ENCODE assay signal across 1 cellular context in the genomic region with DNA sequence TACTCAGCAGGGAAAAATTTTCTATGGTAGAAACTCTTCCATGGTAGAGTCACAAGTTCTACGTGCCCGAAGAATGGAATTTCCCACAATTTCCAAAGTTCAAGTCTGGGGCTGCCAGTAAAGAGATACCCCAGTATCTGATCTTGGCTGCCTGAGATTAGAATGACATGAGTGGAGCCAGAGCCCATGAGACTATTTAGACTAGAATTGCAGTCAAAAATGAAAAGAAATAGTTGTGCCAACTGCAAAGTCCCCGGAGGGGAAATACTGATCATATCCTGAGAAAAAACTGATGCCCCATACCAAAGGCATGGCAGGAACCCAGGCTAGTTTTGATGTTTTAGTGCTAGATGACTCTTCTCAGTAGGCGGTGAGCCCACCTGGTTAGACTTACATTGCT.
TF ChIP-seq lines count a peak whose summit lies in the region.

No MANE protein-coding gene starts in this region.

TF ChIP-seq in K562, 482 proteins besides CTCF, POLR2A, EP300 and RAD21 (continued from another document):
- TF ChIP-seq, protein P1, sequence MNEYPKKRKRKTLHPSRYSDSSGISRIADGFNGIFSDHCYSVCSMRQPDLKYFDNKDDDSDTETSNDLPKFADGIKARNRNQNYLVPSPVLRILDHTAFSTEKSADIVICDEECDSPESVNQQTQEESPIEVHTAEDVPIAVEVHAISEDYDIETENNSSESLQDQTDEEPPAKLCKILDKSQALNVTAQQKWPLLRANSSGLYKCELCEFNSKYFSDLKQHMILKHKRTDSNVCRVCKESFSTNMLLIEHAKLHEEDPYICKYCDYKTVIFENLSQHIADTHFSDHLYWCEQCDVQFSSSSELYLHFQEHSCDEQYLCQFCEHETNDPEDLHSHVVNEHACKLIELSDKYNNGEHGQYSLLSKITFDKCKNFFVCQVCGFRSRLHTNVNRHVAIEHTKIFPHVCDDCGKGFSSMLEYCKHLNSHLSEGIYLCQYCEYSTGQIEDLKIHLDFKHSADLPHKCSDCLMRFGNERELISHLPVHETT (CRISPR knock-in tag; conservative IDR thresholded peaks at IDR 0.05 in 1 of 2, IDR thresholded peaks at IDR 0.05 in 1 of 2), result 0 out of 4 replicates have a peak, but pooled peaks of 1 of the 2 experiments have one; percentile 23
- TF ChIP-seq EGR1 (conservative IDR thresholded peaks at IDR 0.05) (no peak), ZNF717 (CRISPR knock-in tag; IDR thresholded peaks at IDR 0.05) (no peak), ZBED1 (IDR thresholded peaks at IDR 0.05) (no peak), HDAC6 (IDR thresholded peaks at IDR 0.05; ENCODE audit: low read depth, low read length) (no peak), ZNF561 (CRISPR knock-in tag; conservative IDR thresholded peaks at IDR 0.05) (no peak), NCOR1 (IDR thresholded peaks at IDR 0.05) (peak; percentile 47; the same call in 1 of the 2 replicates), ELK1 (CRISPR knock-in tag; IDR thresholded peaks at IDR 0.05) (no peak), KLF1 (tag; IDR thresholded peaks at IDR 0.05) (no peak), RBM22 (IDR thresholded peaks at IDR 0.05; ENCODE audit: low read depth, low read length, poor library complexity, severe bottlenecking) (no peak), BRD9 (IDR thresholded peaks at IDR 0.05; ENCODE audit: low read depth, partially characterized antibody) (no peak), SRF (CRISPR knock-in tag; IDR thresholded peaks at IDR 0.05) (no peak), ZNF239 (CRISPR knock-in tag; IDR thresholded peaks at IDR 0.05) (no peak), IRF2 (CRISPR knock-in tag; IDR thresholded peaks at IDR 0.05) (no peak), SRSF1 (IDR thresholded peaks at IDR 0.05; ENCODE audit: low read depth, low read length) (no peak), POLR3A (IDR thresholded peaks at IDR 0.05; ENCODE audit: borderline replicate concordance, extremely low read depth, insufficient read depth, insufficient read length) (no peak), HEY1 (CRISPR knock-in tag; IDR thresholded peaks at IDR 0.05; ENCODE audit: borderline replicate concordance) (no peak), E2F4 (CRISPR knock-in tag; IDR thresholded peaks at IDR 0.05; ENCODE audit: low read depth) (no peak), MAZ (CRISPR knock-in tag; conservative IDR thresholded peaks at IDR 0.05 in 1 of 2, IDR thresholded peaks at IDR 0.05 in 1 of 2) (no peak), KAT2B (IDR thresholded peaks at IDR 0.05; ENCODE audit: low read depth, low read length) (no peak), ZBTB17 (CRISPR knock-in tag; IDR thresholded peaks at IDR 0.05) (no peak), CREB5 (CRISPR knock-in tag; IDR thresholded peaks at IDR 0.05) (no peak), TRIM28 (IDR thresholded peaks at IDR 0.05) (no peak), POLR2AphosphoS5 (IDR thresholded peaks at IDR 0.05; ENCODE audit: control insufficient read depth, insufficient read depth, low read depth, low read length) (0 out of 2 replicates have a peak, but pooled peaks have one; percentile 28), PURB (CRISPR knock-in tag; IDR thresholded peaks at IDR 0.05; ENCODE audit: low read depth) (no peak), ZNF699 (CRISPR knock-in tag; IDR thresholded peaks at IDR 0.05; ENCODE audit: insufficient replicate concordance) (no peak), ARID1B (IDR thresholded peaks at IDR 0.05) (peak; percentile 79), SP1 (CRISPR knock-in tag; IDR thresholded peaks at IDR 0.05) (no peak), THRAP3 (IDR thresholded peaks at IDR 0.05; ENCODE audit: borderline replicate concordance) (no peak), HMG20A (CRISPR knock-in tag; conservative IDR thresholded peaks at IDR 0.05) (no peak), WHSC1 (IDR thresholded peaks at IDR 0.05; ENCODE audit: low read length) (no peak), RCOR1 (IDR thresholded peaks at IDR 0.05; ENCODE audit: borderline replicate concordance in 1 of 2, low read depth in 2 of 2, low read length in 2 of 2) (peak in 1 of 2 experiments; percentile 34; a peak in 1 of 4 replicates), PRDM10 (IDR thresholded peaks at IDR 0.05; ENCODE audit: partially characterized antibody) (peak; percentile 21), ETV6 (IDR thresholded peaks at IDR 0.05; ENCODE audit: borderline replicate concordance in 1 of 2, low read depth in 2 of 2, low read length in 1 of 2) (no peak), ETV6 (CRISPR knock-in tag; IDR thresholded peaks at IDR 0.05; ENCODE audit: borderline replicate concordance) (no peak)
- TF ChIP-seq, protein P2, sequence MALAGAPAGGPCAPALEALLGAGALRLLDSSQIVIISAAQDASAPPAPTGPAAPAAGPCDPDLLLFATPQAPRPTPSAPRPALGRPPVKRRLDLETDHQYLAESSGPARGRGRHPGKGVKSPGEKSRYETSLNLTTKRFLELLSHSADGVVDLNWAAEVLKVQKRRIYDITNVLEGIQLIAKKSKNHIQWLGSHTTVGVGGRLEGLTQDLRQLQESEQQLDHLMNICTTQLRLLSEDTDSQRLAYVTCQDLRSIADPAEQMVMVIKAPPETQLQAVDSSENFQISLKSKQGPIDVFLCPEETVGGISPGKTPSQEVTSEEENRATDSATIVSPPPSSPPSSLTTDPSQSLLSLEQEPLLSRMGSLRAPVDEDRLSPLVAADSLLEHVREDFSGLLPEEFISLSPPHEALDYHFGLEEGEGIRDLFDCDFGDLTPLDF (CRISPR knock-in tag; IDR thresholded peaks at IDR 0.05), result no peak
- TF ChIP-seq, protein P3, sequence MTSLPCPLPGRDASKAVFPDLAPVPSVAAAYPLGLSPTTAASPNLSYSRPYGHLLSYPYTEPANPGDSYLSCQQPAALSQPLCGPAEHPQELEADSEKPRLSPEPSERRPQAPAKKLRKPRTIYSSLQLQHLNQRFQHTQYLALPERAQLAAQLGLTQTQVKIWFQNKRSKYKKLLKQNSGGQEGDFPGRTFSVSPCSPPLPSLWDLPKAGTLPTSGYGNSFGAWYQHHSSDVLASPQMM (CRISPR knock-in tag; IDR thresholded peaks at IDR 0.05), result no peak
- TF ChIP-seq, protein P4, sequence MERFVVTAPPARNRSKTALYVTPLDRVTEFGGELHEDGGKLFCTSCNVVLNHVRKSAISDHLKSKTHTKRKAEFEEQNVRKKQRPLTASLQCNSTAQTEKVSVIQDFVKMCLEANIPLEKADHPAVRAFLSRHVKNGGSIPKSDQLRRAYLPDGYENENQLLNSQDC (CRISPR knock-in tag; IDR thresholded peaks at IDR 0.05), result no peak
- TF ChIP-seq, protein P5, sequence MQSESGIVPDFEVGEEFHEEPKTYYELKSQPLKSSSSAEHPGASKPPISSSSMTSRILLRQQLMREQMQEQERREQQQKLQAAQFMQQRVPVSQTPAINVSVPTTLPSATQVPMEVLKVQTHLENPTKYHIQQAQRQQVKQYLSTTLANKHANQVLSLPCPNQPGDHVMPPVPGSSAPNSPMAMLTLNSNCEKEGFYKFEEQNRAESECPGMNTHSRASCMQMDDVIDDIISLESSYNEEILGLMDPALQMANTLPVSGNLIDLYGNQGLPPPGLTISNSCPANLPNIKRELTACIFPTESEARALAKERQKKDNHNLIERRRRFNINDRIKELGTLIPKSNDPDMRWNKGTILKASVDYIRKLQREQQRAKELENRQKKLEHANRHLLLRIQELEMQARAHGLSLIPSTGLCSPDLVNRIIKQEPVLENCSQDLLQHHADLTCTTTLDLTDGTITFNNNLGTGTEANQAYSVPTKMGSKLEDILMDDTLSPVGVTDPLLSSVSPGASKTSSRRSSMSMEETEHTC (IDR thresholded peaks at IDR 0.05), result no peak
